14 cellular contexts compared by ENCODE assay signal in the genomic region with DNA sequence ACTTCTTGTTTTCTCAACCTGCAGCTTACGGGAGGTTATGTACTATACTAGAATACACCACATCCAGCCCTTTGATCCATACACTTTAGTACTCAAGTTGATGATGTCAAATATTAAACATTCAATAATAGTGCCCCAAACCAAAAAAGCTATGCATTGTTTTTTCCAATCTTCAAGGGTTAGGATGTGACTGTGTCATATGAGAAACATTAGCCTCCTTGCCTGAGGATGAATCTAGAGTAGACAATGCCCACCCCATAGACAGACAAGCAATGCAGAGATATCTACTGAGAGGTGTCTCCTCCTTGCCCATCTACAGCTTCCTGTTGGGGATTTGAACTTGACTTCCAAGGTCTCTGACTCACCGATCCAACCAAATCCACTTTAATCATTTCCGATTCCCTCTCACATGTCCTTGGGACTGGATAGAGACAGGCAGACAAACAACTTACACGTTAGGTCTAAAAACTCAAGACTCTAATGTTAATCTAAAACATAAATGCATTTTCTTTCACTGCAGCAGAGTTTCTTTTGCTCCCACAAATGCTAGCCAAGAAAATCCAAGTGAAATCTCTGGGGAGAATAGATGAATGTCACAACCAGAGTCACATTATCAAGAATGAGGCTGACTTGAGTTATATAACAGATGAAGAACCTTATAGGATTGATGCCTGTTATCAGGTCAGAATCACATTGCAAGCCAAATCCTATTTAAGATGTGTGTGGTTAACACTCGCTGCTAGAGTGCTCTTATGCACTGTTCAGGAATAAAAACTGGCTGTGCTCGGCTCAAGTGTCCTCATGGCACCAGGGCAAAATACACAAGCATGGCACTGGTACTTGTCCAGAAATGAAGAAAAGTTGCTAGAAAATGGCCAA.
DNase-seq lines count a peak whose midpoint lies in the region; ATAC-seq lines count a peak whose summit lies in the region.
"Had no signal": no experiment of that assay in that cellular context is flagged by ENCODE, and none has a peak within 500 bp of the region (broad histone marks: within the 10 kb centered on the region; RNA-seq: fewer than 3 reads in every experiment).

No MANE protein-coding gene starts in this region.

- no peaks in the 10 kb centered on the region for H3K9me3 Mint-ChIP-seq in activated T-cell treated with anti-CD3 and anti-CD28 coated beads, Interleukin-2, amount 50 U/mL, for 4 hours
- H3K9me3 Mint-ChIP-seq in activated naive CD8-positive, alpha-beta T cell treated with anti-CD3 and anti-CD28 coated beads, Interleukin-2, amount 10 ng/mL, durations not matched to agents 7 days and 5 days: peaks cover 1% of the 10 kb centered on the region
- H3K9me3 Mint-ChIP-seq: immature natural killer cell had no signal

- POLR2A ChIA-PET in activated naive CD8-positive, alpha-beta T cell treated with anti-CD3 and anti-CD28 coated beads, Interleukin-2, amount 10 ng/mL, durations not matched to agents 7 days and 5 days (lab: Charles Lee): interaction anchor here (1.3 to 1.6 kb wide), 2 partner anchors 8 to 37 kb away, joined by 3 to 6 read pairs; no protein-coding TSS in a partner anchor

- no peaks in the 10 kb centered on the region for H3K27me3 Mint-ChIP-seq in activated T-cell treated with anti-CD3 and anti-CD28 coated beads, Interleukin-2, amount 50 U/mL, for 4 hours (ENCODE audit: low read depth)
- H3K27me3 Mint-ChIP-seq in activated naive CD8-positive, alpha-beta T cell treated with anti-CD3 and anti-CD28 coated beads, Interleukin-2, amount 10 ng/mL, durations not matched to agents 7 days and 5 days: no peaks in the 10 kb centered on the region

- no peak overlapping the region for H2AFZ ChIP-seq in Karpas-422 (ENCODE audit: low read length)

- no peaks in the 10 kb centered on the region for H3K36me3 Mint-ChIP-seq in activated T-cell treated with anti-CD3 and anti-CD28 coated beads, Interleukin-2, amount 50 U/mL, for 4 hours (ENCODE audit: insufficient read depth)
- peaks cover 5% of the 10 kb centered on the region for H3K36me3 Mint-ChIP-seq in activated naive CD8-positive, alpha-beta T cell treated with anti-CD3 and anti-CD28 coated beads, Interleukin-2, amount 10 ng/mL, durations not matched to agents 7 days and 5 days
- H3K36me3 Mint-ChIP-seq: immature natural killer cell had no signal

- H3K27me3 ChIP-seq in Karpas-422 (ENCODE audit: low read length) (no peaks in the 10 kb centered on the region), MG63 (no peaks in the 10 kb centered on the region)

- no peaks in the 10 kb centered on the region for H3K79me2 ChIP-seq in Karpas-422 (ENCODE audit: low read length)

- H3K27ac Mint-ChIP-seq in activated naive CD8-positive, alpha-beta T cell treated with anti-CD3 and anti-CD28 coated beads, Interleukin-2, amount 10 ng/mL, durations not matched to agents 7 days and 5 days: peak overlapping the region; percentile 35

- no peaks in the 10 kb centered on the region for H3K9me3 ChIP-seq in Karpas-422 (ENCODE audit: low read length)
- no peaks in the 10 kb centered on the region for H3K9me3 ChIP-seq in MG63

- H3K4me1 ChIP-seq in Karpas-422 (ENCODE audit: low read length): peaks cover 5% of the 10 kb centered on the region; the same call in 1 of the 2 replicates

- H3K36me3 ChIP-seq in Karpas-422 (ENCODE audit: insufficient read depth, low read length) (no peaks in the 10 kb centered on the region), MG63 (no peaks in the 10 kb centered on the region)

- no peak overlapping the region for H3K27ac ChIP-seq in Karpas-422 (ENCODE audit: low read length)

- DNase-seq in activated T-cell treated with anti-CD3 and anti-CD28 coated beads, Interleukin-2, amount 50 U/mL, for 4 hours: no peak
- DNase-seq in activated T-cell treated with anti-CD3 and anti-CD28 coated beads, Interleukin-2, amount 50 U/mL, for 1 hour: no peak
- DNase-seq in Karpas-422 (peak; percentile 19), RKO (ENCODE audit: low spot score) (no peak), MG63 (no peak), NCI-H446 (lab: John Stamatoyannopoulos, UW) (no peak)
- no peak for DNase-seq in activated naive CD8-positive, alpha-beta T cell treated with anti-CD3 and anti-CD28 coated beads, Interleukin-2, amount 10 ng/mL, durations not matched to agents 7 days and 5 days
- DNase-seq in stimulated activated naive CD8-positive, alpha-beta T cell treated with anti-CD3 and anti-CD28 coated beads, Interleukin-15, Interleukin-2, amounts not matched to agents 100 U/mL and 50 U/mL, for 24 hours: no peak
- DNase-seq: activated CD4-positive, alpha-beta T cell treated with anti-CD3 and anti-CD28 coated beads, Interleukin-2, amount 50 U/mL, for 48 hours; anterior cingulate cortex; immature natural killer cell; stimulated activated CD4-positive, alpha-beta T cell treated with anti-CD3 and anti-CD28 coated beads, Interleukin-2, amount 100 ng/mL, for 24 hours had no signal

- H4K20me1 ChIP-seq in Karpas-422 (ENCODE audit: insufficient read depth, low read depth, low read length): no peaks in the 10 kb centered on the region

- H3K4me3 ChIP-seq in Karpas-422 (ENCODE audit: low read length): peak overlapping the region; percentile 19; the same call in 1 of the 2 replicates
- H3K4me3 ChIP-seq in MG63: no peak overlapping the region

- H3K4me2 ChIP-seq in Karpas-422 (ENCODE audit: low read depth, low read length, poor library complexity, severe bottlenecking): no peak overlapping the region

- ATAC-seq in activated T-cell treated with anti-CD3 and anti-CD28 coated beads, Interleukin-2, amount 50 U/mL, for 4 hours: peak; percentile 18 to 36
- no peak for ATAC-seq in activated naive CD8-positive, alpha-beta T cell treated with anti-CD3 and anti-CD28 coated beads, Interleukin-2, amount 10 ng/mL, durations not matched to agents 7 days and 5 days (ENCODE audit: low read depth)
- ATAC-seq in stimulated activated naive CD8-positive, alpha-beta T cell treated with anti-CD3 and anti-CD28 coated beads, Interleukin-15, Interleukin-2, amounts not matched to agents 100 U/mL and 50 U/mL, for 24 hours: peak; percentile 60
- ATAC-seq: HepG2, SK-N-SH treated with all-trans-retinoic acid at 6 μM for 48 hours had no signal

- peak overlapping the region; percentile 48 for H3K4me3 Mint-ChIP-seq in activated T-cell treated with anti-CD3 and anti-CD28 coated beads, Interleukin-2, amount 50 U/mL, for 4 hours
- peak overlapping the region; percentile 39 for H3K4me3 Mint-ChIP-seq in activated naive CD8-positive, alpha-beta T cell treated with anti-CD3 and anti-CD28 coated beads, Interleukin-2, amount 10 ng/mL, durations not matched to agents 7 days and 5 days

- H3K9me2 ChIP-seq in Karpas-422 (replicated peaks; ENCODE audit: insufficient read depth, low read length): no peaks in the 10 kb centered on the region

- no peak overlapping the region for H3K9ac ChIP-seq in Karpas-422 (ENCODE audit: low read length)

- peaks cover 54% of the 10 kb centered on the region for H3K4me1 Mint-ChIP-seq in activated T-cell treated with anti-CD3 and anti-CD28 coated beads, Interleukin-2, amount 50 U/mL, for 4 hours (ENCODE audit: low read depth)
- H3K4me1 Mint-ChIP-seq in activated naive CD8-positive, alpha-beta T cell treated with anti-CD3 and anti-CD28 coated beads, Interleukin-2, amount 10 ng/mL, durations not matched to agents 7 days and 5 days: peaks cover 48% of the 10 kb centered on the region
